ENCODE assay signal across 3 cellular contexts in genomic region chr6:130198483-130199035, GRCh38.
TF ChIP-seq lines count a peak whose summit lies in the region.

No MANE protein-coding gene starts in this region.

TF ChIP-seq in GM23338, 12 proteins besides CTCF, POLR2A, EP300 and RAD21:
- TF ChIP-seq JUNB (IDR thresholded peaks at IDR 0.05; ENCODE audit: unreplicated experiment) (no peak), POLR2AphosphoS5 (IDR thresholded peaks at IDR 0.05; ENCODE audit: low read depth) (no peak)

TF ChIP-seq in K562, 482 proteins besides CTCF, POLR2A, EP300 and RAD21:
- TF ChIP-seq TSC22D4 (tag; IDR thresholded peaks at IDR 0.05) (no peak), CHD7 (IDR thresholded peaks at IDR 0.05; ENCODE audit: low read depth, low read length) (no peak), NR2C1 (IDR thresholded peaks at IDR 0.05) (peak; percentile 18; the same call in 1 of the 2 replicates), NR2C1 (tag; IDR thresholded peaks at IDR 0.05) (no peak), MAZ (CRISPR knock-in tag; conservative IDR thresholded peaks at IDR 0.05 in 1 of 2, IDR thresholded peaks at IDR 0.05 in 1 of 2) (no peak), MEIS2 (IDR thresholded peaks at IDR 0.05; ENCODE audit: partially characterized antibody) (peak; percentile 52), TCF7L2 (IDR thresholded peaks at IDR 0.05; ENCODE audit: low read depth, low read length) (no peak), PKNOX1 (IDR thresholded peaks at IDR 0.05) (0 out of 2 replicates have a peak, but pooled peaks have one; percentile 14)

TF ChIP-seq in WTC11, 78 proteins besides CTCF, POLR2A, EP300 and RAD21:
- no peak for TF ChIP-seq ZNF232 (CRISPR knock-in tag; IDR thresholded peaks at IDR 0.05)
- TF ChIP-seq EMX1 (CRISPR knock-in tag; IDR thresholded peaks at IDR 0.05), result no peak
- TF ChIP-seq ZNF317 (CRISPR knock-in tag; IDR thresholded peaks at IDR 0.05; ENCODE audit: borderline replicate concordance, low read depth), result no peak
- no peak for TF ChIP-seq ZNF219 (CRISPR knock-in tag; IDR thresholded peaks at IDR 0.05; ENCODE audit: borderline replicate concordance)
- no peak for TF ChIP-seq FOXP4 (CRISPR knock-in tag; IDR thresholded peaks at IDR 0.05)
- no peak for TF ChIP-seq PRRX2 (CRISPR knock-in tag; IDR thresholded peaks at IDR 0.05)
